1 cellular context compared by ENCODE assay signal in genomic region chr3:140816372-140816771, GRCh38.
TF ChIP-seq lines count a peak whose summit lies in the region.

No MANE protein-coding gene starts in this region.

TF ChIP-seq in GM12878, 131 proteins besides CTCF, POLR2A, EP300 and RAD21 (continued from another document):
- no peak for TF ChIP-seq CHD2 (IDR thresholded peaks at IDR 0.05; ENCODE audit: borderline replicate concordance, low read depth, low read length)
- TF ChIP-seq, protein P1, sequence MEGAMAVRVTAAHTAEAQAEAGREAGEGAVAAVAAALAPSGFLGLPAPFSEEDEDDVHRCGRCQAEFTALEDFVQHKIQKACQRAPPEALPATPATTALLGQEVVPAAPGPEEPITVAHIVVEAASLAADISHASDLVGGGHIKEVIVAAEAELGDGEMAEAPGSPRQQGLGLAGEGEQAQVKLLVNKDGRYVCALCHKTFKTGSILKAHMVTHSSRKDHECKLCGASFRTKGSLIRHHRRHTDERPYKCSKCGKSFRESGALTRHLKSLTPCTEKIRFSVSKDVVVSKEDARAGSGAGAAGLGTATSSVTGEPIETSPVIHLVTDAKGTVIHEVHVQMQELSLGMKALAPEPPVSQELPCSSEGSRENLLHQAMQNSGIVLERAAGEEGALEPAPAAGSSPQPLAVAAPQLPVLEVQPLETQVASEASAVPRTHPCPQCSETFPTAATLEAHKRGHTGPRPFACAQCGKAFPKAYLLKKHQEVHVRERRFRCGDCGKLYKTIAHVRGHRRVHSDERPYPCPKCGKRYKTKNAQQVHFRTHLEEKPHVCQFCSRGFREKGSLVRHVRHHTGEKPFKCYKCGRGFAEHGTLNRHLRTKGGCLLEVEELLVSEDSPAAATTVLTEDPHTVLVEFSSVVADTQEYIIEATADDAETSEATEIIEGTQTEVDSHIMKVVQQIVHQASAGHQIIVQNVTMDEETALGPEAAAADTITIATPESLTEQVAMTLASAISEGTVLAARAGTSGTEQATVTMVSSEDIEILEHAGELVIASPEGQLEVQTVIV (IDR thresholded peaks at IDR 0.05; ENCODE audit: borderline replicate concordance, partially characterized antibody), result no peak
- TF ChIP-seq, protein P2, sequence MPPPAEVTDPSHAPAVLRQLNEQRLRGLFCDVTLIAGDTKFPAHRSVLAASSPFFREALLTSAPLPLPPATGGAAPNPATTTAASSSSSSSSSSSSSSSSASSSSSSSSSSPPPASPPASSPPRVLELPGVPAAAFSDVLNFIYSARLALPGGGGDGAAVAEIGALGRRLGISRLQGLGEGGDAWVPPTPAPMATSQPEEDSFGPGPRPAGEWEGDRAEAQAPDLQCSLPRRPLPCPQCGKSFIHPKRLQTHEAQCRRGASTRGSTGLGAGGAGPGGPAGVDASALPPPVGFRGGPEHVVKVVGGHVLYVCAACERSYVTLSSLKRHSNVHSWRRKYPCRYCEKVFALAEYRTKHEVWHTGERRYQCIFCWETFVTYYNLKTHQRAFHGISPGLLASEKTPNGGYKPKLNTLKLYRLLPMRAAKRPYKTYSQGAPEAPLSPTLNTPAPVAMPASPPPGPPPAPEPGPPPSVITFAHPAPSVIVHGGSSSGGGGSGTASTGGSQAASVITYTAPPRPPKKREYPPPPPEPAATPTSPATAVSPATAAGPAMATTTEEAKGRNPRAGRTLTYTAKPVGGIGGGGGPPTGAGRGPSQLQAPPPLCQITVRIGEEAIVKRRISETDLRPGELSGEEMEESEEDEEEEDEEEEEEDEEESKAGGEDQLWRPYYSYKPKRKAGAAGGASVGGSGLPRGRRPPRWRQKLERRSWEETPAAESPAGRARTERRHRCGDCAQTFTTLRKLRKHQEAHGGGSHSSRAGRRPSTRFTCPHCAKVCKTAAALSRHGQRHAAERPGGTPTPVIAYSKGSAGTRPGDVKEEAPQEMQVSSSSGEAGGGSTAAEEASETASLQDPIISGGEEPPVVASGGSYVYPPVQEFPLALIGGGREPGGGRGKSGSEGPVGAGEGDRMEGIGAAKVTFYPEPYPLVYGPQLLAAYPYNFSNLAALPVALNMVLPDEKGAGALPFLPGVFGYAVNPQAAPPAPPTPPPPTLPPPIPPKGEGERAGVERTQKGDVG (CRISPR knock-in tag; IDR thresholded peaks at IDR 0.05), result no peak
- TF ChIP-seq CREB1 (IDR thresholded peaks at IDR 0.05; ENCODE audit: low read depth), result no peak
- no peak for TF ChIP-seq RB1 (IDR thresholded peaks at IDR 0.05; ENCODE audit: borderline replicate concordance)
- no peak for TF ChIP-seq FOXM1 (IDR thresholded peaks at IDR 0.05; ENCODE audit: low read depth, low read length)
- no peak for TF ChIP-seq ZNF384 (IDR thresholded peaks at IDR 0.05; ENCODE audit: borderline replicate concordance, low read depth, low read length)
- 0 out of 2 replicates have a peak, but pooled peaks have one; percentile 45 for TF ChIP-seq IRF4 (IDR thresholded peaks at IDR 0.05; ENCODE audit: low read depth, low read length)
- peak; percentile 61; the same call in 1 of the 2 replicates for TF ChIP-seq MTA2 (IDR thresholded peaks at IDR 0.05; ENCODE audit: low read depth)
- TF ChIP-seq EED (IDR thresholded peaks at IDR 0.05; ENCODE audit: low read depth), result no peak
- TF ChIP-seq KDM1A (IDR thresholded peaks at IDR 0.05; ENCODE audit: borderline replicate concordance), result no peak
- TF ChIP-seq SPI1 (IDR thresholded peaks at IDR 0.05; ENCODE audit: borderline replicate concordance, insufficient read depth, low read depth, low read length), result peak; percentile 97
- no peak for TF ChIP-seq HCFC1 (IDR thresholded peaks at IDR 0.05; ENCODE audit: low read length)
- no peak for TF ChIP-seq ZNF687 (IDR thresholded peaks at IDR 0.05)
- TF ChIP-seq JUNB (IDR thresholded peaks at IDR 0.05), result 0 out of 2 replicates have a peak, but pooled peaks have one; percentile 29
- TF ChIP-seq POLR2AphosphoS2 (IDR thresholded peaks at IDR 0.05; ENCODE audit: low read depth, low read length), result no peak
- TF ChIP-seq RBBP5 (conservative IDR thresholded peaks at IDR 0.05), result no peak
- TF ChIP-seq RAD51 (IDR thresholded peaks at IDR 0.05), result no peak
- no peak for TF ChIP-seq NBN (IDR thresholded peaks at IDR 0.05)
- peak; percentile 77 for TF ChIP-seq ATF7 (IDR thresholded peaks at IDR 0.05; ENCODE audit: low read depth)
- no peak for TF ChIP-seq KAT2A (conservative IDR thresholded peaks at IDR 0.05; ENCODE audit: control insufficient read depth, low read depth, low read length)
- TF ChIP-seq MYC (IDR thresholded peaks at IDR 0.05; ENCODE audit: insufficient read depth, insufficient read length, insufficient replicate concordance, low read length, severe bottlenecking), result no peak
- TF ChIP-seq ZNF217 (IDR thresholded peaks at IDR 0.05), result no peak
- no peak for TF ChIP-seq NRF1 (conservative IDR thresholded peaks at IDR 0.05; ENCODE audit: low read depth, low read length)
- no peak for TF ChIP-seq STAT3 (IDR thresholded peaks at IDR 0.05; ENCODE audit: low read depth, low read length)
- no peak for TF ChIP-seq BCLAF1 (IDR thresholded peaks at IDR 0.05)
- no peak for TF ChIP-seq SIN3A (IDR thresholded peaks at IDR 0.05; ENCODE audit: low read depth, low read length)
- TF ChIP-seq POU2F2 (IDR thresholded peaks at IDR 0.05; ENCODE audit: borderline replicate concordance, low read depth, low read length), result no peak
- TF ChIP-seq, protein P3, sequence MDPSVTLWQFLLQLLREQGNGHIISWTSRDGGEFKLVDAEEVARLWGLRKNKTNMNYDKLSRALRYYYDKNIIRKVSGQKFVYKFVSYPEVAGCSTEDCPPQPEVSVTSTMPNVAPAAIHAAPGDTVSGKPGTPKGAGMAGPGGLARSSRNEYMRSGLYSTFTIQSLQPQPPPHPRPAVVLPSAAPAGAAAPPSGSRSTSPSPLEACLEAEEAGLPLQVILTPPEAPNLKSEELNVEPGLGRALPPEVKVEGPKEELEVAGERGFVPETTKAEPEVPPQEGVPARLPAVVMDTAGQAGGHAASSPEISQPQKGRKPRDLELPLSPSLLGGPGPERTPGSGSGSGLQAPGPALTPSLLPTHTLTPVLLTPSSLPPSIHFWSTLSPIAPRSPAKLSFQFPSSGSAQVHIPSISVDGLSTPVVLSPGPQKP (IDR thresholded peaks at IDR 0.05; ENCODE audit: low read depth, low read length), result no peak
- TF ChIP-seq SKIL (IDR thresholded peaks at IDR 0.05; ENCODE audit: low read depth, poor library complexity, severe bottlenecking), result no peak
- TF ChIP-seq DPF2 (IDR thresholded peaks at IDR 0.05), result peak; percentile 70
- TF ChIP-seq BCL11A (IDR thresholded peaks at IDR 0.05; ENCODE audit: low read depth, low read length), result 0 out of 2 replicates have a peak, but pooled peaks have one; percentile 12
- no peak for TF ChIP-seq BACH1 (IDR thresholded peaks at IDR 0.05; ENCODE audit: borderline replicate concordance)
- no peak for TF ChIP-seq RCOR1 (conservative IDR thresholded peaks at IDR 0.05; ENCODE audit: low read depth, low read length)
- no peak for TF ChIP-seq PML (IDR thresholded peaks at IDR 0.05; ENCODE audit: low read length)
- no peak for TF ChIP-seq TCF7 (IDR thresholded peaks at IDR 0.05; ENCODE audit: borderline replicate concordance)
- no peak for TF ChIP-seq CBFB (IDR thresholded peaks at IDR 0.05; ENCODE audit: low read depth)
- no peak for TF ChIP-seq TBL1XR1 (IDR thresholded peaks at IDR 0.05; ENCODE audit: low read depth, low read length)
- no peak for TF ChIP-seq NR2C2 (IDR thresholded peaks at IDR 0.05; ENCODE audit: borderline replicate concordance, control insufficient read depth, insufficient read length, low read depth)
- TF ChIP-seq, protein P4, sequence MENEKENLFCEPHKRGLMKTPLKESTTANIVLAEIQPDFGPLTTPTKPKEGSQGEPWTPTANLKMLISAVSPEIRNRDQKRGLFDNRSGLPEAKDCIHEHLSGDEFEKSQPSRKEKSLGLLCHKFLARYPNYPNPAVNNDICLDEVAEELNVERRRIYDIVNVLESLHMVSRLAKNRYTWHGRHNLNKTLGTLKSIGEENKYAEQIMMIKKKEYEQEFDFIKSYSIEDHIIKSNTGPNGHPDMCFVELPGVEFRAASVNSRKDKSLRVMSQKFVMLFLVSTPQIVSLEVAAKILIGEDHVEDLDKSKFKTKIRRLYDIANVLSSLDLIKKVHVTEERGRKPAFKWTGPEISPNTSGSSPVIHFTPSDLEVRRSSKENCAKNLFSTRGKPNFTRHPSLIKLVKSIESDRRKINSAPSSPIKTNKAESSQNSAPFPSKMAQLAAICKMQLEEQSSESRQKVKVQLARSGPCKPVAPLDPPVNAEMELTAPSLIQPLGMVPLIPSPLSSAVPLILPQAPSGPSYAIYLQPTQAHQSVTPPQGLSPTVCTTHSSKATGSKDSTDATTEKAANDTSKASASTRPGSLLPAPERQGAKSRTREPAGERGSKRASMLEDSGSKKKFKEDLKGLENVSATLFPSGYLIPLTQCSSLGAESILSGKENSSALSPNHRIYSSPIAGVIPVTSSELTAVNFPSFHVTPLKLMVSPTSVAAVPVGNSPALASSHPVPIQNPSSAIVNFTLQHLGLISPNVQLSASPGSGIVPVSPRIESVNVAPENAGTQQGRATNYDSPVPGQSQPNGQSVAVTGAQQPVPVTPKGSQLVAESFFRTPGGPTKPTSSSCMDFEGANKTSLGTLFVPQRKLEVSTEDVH (IDR thresholded peaks at IDR 0.05; ENCODE audit: low read depth, partially characterized antibody), result no peak
- TF ChIP-seq JUND (IDR thresholded peaks at IDR 0.05; ENCODE audit: low read depth, low read length), result no peak
- no peak for TF ChIP-seq POLR2AphosphoS5 (IDR thresholded peaks at IDR 0.05; ENCODE audit: low read length)
- TF ChIP-seq, protein P5, sequence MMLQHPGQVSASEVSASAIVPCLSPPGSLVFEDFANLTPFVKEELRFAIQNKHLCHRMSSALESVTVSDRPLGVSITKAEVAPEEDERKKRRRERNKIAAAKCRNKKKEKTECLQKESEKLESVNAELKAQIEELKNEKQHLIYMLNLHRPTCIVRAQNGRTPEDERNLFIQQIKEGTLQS (IDR thresholded peaks at IDR 0.05; ENCODE audit: borderline replicate concordance, extremely low read depth, low read depth, low read length), result no peak
- TF ChIP-seq BRCA1 (IDR thresholded peaks at IDR 0.05; ENCODE audit: low read depth, low read length), result no peak
- 0 out of 4 replicates have a peak, but pooled peaks of 1 of the 2 experiments have one; percentile 35 for TF ChIP-seq IKZF2 (IDR thresholded peaks at IDR 0.05)
- no peak for TF ChIP-seq KLF5 (IDR thresholded peaks at IDR 0.05; ENCODE audit: partially characterized antibody)
- no peak for TF ChIP-seq RELA (IDR thresholded peaks at IDR 0.05; ENCODE audit: borderline replicate concordance, partially characterized antibody)
- no peak for TF ChIP-seq ZZZ3 (IDR thresholded peaks at IDR 0.05; ENCODE audit: control insufficient read depth, insufficient read length, low read depth)
TF ChIP-seq in GM12878: peak in this region for 9.
